In genomic region chr20:52302736-52303135, GRCh38 we compare ENCODE assay signal across 26 cellular contexts.
"Had no signal": no experiment of that assay in that cellular context is flagged by ENCODE, and none has a peak within 500 bp of the region (broad histone marks: within the 10 kb centered on the region; RNA-seq: fewer than 3 reads in every experiment).

No MANE protein-coding gene starts in this region.

- DNase-seq: activated CD4-positive, alpha-beta memory T cell treated with anti-CD3 and anti-CD28 coated beads for 36 hours; activated CD4-positive, alpha-beta T cell treated with anti-CD3 and anti-CD28 coated beads, Interleukin-2, amount 10 ng/mL, durations not matched to agents 24 days and 14 days; activated CD4-positive, CD25-positive, alpha-beta regulatory T cell treated with anti-CD3 and anti-CD28 coated beads, Interleukin-2, amount 50 U/mL, for 72 hours; activated CD8-positive, alpha-beta memory T cell treated with anti-CD3 and anti-CD28 coated beads, Interleukin-2, amount 50 U/mL, for 4 hours; activated gamma-delta T cell; activated naive CD4-positive, alpha-beta T cell treated with anti-CD3 and anti-CD28 coated beads, Interleukin-2, amount 10 ng/mL, durations not matched to agents 7 days and 5 days; amygdala; brain microvascular endothelial cell; cerebellar nuclear complex; Karpas-422; MM.1S; NCI-H1105; NCI-H1436 treated with DMSO at 0.1 percent for 48 hours; NCI-H187 treated with DMSO at 0.1 percent for 48 hours; NCI-H2081 treated with DMSO at 0.1 percent for 48 hours; NCI-H446; Peyer's patch; Right ventricle myocardium superior; SW 1271 had no signal

- H3K27me3 ChIP-seq: brain microvascular endothelial cell, cardiac muscle cell, Peyer's patch, SJSA1 had no signal

- H3K27me3 Mint-ChIP-seq: activated CD4-positive, alpha-beta memory T cell treated with anti-CD3 and anti-CD28 coated beads for 36 hours; activated naive CD4-positive, alpha-beta T cell treated with anti-CD3 and anti-CD28 coated beads, Interleukin-2, amount 10 ng/mL, durations not matched to agents 7 days and 5 days had no signal

- H3K27ac Mint-ChIP-seq: activated CD4-positive, alpha-beta memory T cell treated with anti-CD3 and anti-CD28 coated beads for 36 hours; activated CD4-positive, alpha-beta T cell treated with anti-CD3 and anti-CD28 coated beads, Interleukin-2, amount 10 ng/mL, durations not matched to agents 24 days and 14 days; activated naive CD4-positive, alpha-beta T cell treated with anti-CD3 and anti-CD28 coated beads, Interleukin-2, amount 10 ng/mL, durations not matched to agents 7 days and 5 days; activated T-helper 1 cell treated with anti-CD3 and anti-CD28 coated beads, Interleukin-12 subunit alpha, Interleukin-12 subunit beta, Interleukin-2, Interleukin-4 antibody, amounts not matched to agents 30 ng/mL and 10 ng/mL and 1 ng/mL, durations not matched to agents 14 hours and 24 hours and 36 hours; WTC11 had no signal

- H3K4me3 ChIP-seq: cardiac muscle cell, K562, Peyer's patch, SJSA1 had no signal

- ATAC-seq: K562, SK-N-SH treated with all-trans-retinoic acid at 6 μM for 48 hours, WTC11 had no signal

- H3K27ac ChIP-seq: brain microvascular endothelial cell, cardiac muscle cell, Peyer's patch, RWPE1, SJSA1 had no signal

- H3K36me3 ChIP-seq: brain microvascular endothelial cell, cardiac muscle cell, Peyer's patch, SJSA1 had no signal

- H3K9me3 ChIP-seq: Peyer's patch, SJSA1 had no signal

- H3K4me3 Mint-ChIP-seq: activated CD4-positive, alpha-beta memory T cell treated with anti-CD3 and anti-CD28 coated beads for 36 hours; activated CD4-positive, alpha-beta T cell treated with anti-CD3 and anti-CD28 coated beads, Interleukin-2, amount 10 ng/mL, durations not matched to agents 24 days and 14 days; activated naive CD4-positive, alpha-beta T cell treated with anti-CD3 and anti-CD28 coated beads, Interleukin-2, amount 10 ng/mL, durations not matched to agents 7 days and 5 days; activated T-helper 1 cell treated with anti-CD3 and anti-CD28 coated beads, Interleukin-12 subunit alpha, Interleukin-12 subunit beta, Interleukin-2, Interleukin-4 antibody, amounts not matched to agents 30 ng/mL and 10 ng/mL and 1 ng/mL, durations not matched to agents 14 hours and 24 hours and 36 hours; WTC11 had no signal

- H3K36me3 Mint-ChIP-seq: activated CD4-positive, alpha-beta memory T cell treated with anti-CD3 and anti-CD28 coated beads for 36 hours; WTC11 had no signal

- H3K4me1 ChIP-seq: Peyer's patch, SJSA1 had no signal

- H3K9me3 Mint-ChIP-seq: activated CD4-positive, alpha-beta memory T cell treated with anti-CD3 and anti-CD28 coated beads for 36 hours; activated CD4-positive, alpha-beta T cell treated with anti-CD3 and anti-CD28 coated beads, Interleukin-2, amount 10 ng/mL, durations not matched to agents 24 days and 14 days; activated naive CD4-positive, alpha-beta T cell treated with anti-CD3 and anti-CD28 coated beads, Interleukin-2, amount 10 ng/mL, durations not matched to agents 7 days and 5 days; activated T-helper 1 cell treated with anti-CD3 and anti-CD28 coated beads, Interleukin-12 subunit alpha, Interleukin-12 subunit beta, Interleukin-2, Interleukin-4 antibody, amounts not matched to agents 30 ng/mL and 10 ng/mL and 1 ng/mL, durations not matched to agents 14 hours and 24 hours and 36 hours; WTC11 had no signal
